9 cellular contexts compared by ENCODE assay signal in genomic region chr5:7878381-7878873, GRCh38. TPM values are rescaled to one million over a fixed set of nuclear protein-coding genes. Genes with fewer than 3 reads are reported as not detected.
DNase-seq lines count a peak whose midpoint lies in the region; ATAC-seq and TF ChIP-seq lines count a peak whose summit lies in the region.
"Had no signal": no experiment of that assay in that cellular context is flagged by ENCODE, and none has a peak within 500 bp of the region (broad histone marks: within the 10 kb centered on the region; RNA-seq: fewer than 3 reads in every experiment).

No MANE protein-coding gene starts in this region.

- peaks cover 68% of the 10 kb centered on the region for H3K36me3 ChIP-seq in MM.1S (replicated peaks; ENCODE audit: insufficient read depth, low read length)

- ATAC-seq in GM18499 (IDR thresholded peaks at IDR 0.05; ENCODE audit: insufficient read depth, unreplicated experiment) (peak; percentile 99), GM21786 (IDR thresholded peaks at IDR 0.05; ENCODE audit: unreplicated experiment) (peak; percentile 97), esophagus mucosa (no peak)

- no peaks in the 10 kb centered on the region for H3K27me3 ChIP-seq in MM.1S (replicated peaks; ENCODE audit: insufficient read depth, low read length)

- no peak overlapping the region for H3K9ac ChIP-seq in MM.1S (ENCODE audit: low read length)

- DNase-seq in MV-4-11 (lab: John Stamatoyannopoulos, UW) (peak; percentile 96), fibroblast of the aortic adventitia (ENCODE audit: low read depth) (peak; percentile 73), MM.1S (no peak), G401 (ENCODE audit: low spot score) (no peak), dedifferentiated amniotic fluid mesenchymal stem cell (ENCODE audit: extremely low spot score) (no peak)

- H4K20me1 ChIP-seq in MM.1S (ENCODE audit: insufficient read depth, low read length), result peaks cover 66% of the 10 kb centered on the region

- H3K9me2 ChIP-seq in MM.1S (replicated peaks; ENCODE audit: insufficient read depth, low read length), result no peaks in the 10 kb centered on the region

- peaks cover 25% of the 10 kb centered on the region for H3K4me1 ChIP-seq in MM.1S (ENCODE audit: low read length)

- TF ChIP-seq CTCF in fibroblast of the aortic adventitia (IDR thresholded peaks at IDR 0.05; ENCODE audit: insufficient read depth, low read length) (no peak), MM.1S (IDR thresholded peaks at IDR 0.05; ENCODE audit: low read length) (no peak)

- peaks cover 6% of the 10 kb centered on the region for H3F3A ChIP-seq in MM.1S (ENCODE audit: insufficient read depth, low read length)

- peaks cover 100% of the 10 kb centered on the region for H3K79me2 ChIP-seq in MM.1S (ENCODE audit: low read length)

- no peak overlapping the region for H3K4me3 ChIP-seq in fibroblast of the aortic adventitia (ENCODE audit: low read depth, low read length)
- H3K4me3 ChIP-seq in MM.1S (ENCODE audit: low read length), result no peak overlapping the region
- H3K4me3 ChIP-seq: thoracic aorta had no signal

- H2AFZ ChIP-seq in MM.1S (ENCODE audit: low read length), result no peak overlapping the region

- no peak overlapping the region for H3K27ac ChIP-seq in MM.1S (ENCODE audit: low read length)
- H3K27ac ChIP-seq: thoracic aorta had no signal

- in situ Hi-C loops in G401 (cut with HindIII; ENCODE audit: low sequenced_read_pairs), result no loop called here

- H3K9me3 ChIP-seq in MM.1S (replicated peaks; ENCODE audit: insufficient read depth, low read length), result no peaks in the 10 kb centered on the region
- H3K9me3 ChIP-seq: thoracic aorta had no signal

- no peak overlapping the region for H3K4me2 ChIP-seq in MM.1S (ENCODE audit: low read depth, low read length)

RNA-seq across cellular contexts. Expression of gene MTRR, which starts 9.5 kb away (rescaled TPM):
- 21.6 and 40.3 TPM in 2 replicates for total RNA-seq in fibroblast of the aortic adventitia (ENCODE audit: low replicate concordance)
- total RNA-seq in G401 (2014; rRNA removed; shearing (Covaris generic)), result 22.9 and 32.2 TPM in 2 replicates
- total RNA-seq in esophagus mucosa, result 24.6 TPM

RNA-seq across cellular contexts. Expression of gene FASTKD3, which starts 9.6 kb away (rescaled TPM):
- 5.4 and 12.1 TPM in 2 replicates for total RNA-seq in fibroblast of the aortic adventitia (ENCODE audit: low replicate concordance)
- total RNA-seq in G401 (2014; rRNA removed; shearing (Covaris generic)), result 14.1 and 25.5 TPM in 2 replicates
- 5.5 TPM for total RNA-seq in esophagus mucosa

RNA-seq across cellular contexts. Expression of gene CFAP90, which starts 27.5 kb away (rescaled TPM):
- not detected in 2 replicates for total RNA-seq in fibroblast of the aortic adventitia (ENCODE audit: low replicate concordance)
- total RNA-seq in G401 (2014; rRNA removed; shearing (Covaris generic)), result 0.25 TPM in 1 of 2 replicates, not detected in the other
- total RNA-seq in esophagus mucosa, result not detected
- total RNA-seq: thoracic aorta had no signal

Comparison
In these comparisons a context has a peak if more than half of its experiments do, and no peak if none do; other contexts are left out.
1. DNase-seq: peak in MV-4-11 (single experiment) and fibroblast of the aortic adventitia (single experiment); none in MM.1S (single experiment), G401 (single experiment) and dedifferentiated amniotic fluid mesenchymal stem cell (single experiment).